In the genomic region with DNA sequence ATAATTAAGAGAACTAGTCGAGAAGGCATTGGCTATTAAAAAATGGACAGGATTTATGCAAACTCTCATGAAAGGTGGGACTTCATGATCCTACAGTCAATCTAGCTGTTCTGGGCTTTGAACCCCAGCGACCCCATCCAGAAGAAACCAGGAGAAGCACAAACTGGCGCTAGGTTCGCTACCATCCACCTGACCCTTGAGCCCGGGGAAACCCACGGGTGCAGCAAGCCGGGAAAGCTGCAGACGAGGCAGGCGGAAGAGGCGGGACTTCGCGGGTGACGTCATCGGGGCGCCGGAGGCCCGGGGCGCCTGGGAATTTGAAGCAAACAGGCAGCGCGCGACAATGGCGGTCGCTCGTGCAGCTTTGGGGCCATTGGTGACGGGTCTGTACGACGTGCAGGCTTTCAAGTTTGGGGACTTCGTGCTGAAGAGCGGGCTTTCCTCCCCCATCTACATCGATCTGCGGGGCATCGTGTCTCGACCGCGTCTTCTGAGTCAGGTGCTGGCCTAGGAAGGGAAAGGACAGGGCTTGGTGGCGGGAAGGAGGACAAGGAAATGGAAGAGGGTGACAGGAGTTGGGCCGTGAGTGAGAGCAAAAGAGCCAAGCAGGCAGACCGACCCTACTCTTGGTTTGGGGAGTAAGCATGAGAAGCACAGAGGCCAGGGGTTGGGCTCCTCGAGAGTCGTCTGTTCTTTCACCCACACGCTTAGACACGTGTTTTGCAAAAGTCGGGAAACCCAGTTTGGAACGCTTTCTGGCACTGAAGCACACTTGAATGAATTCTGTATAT, we compare ENCODE assay signal across 1 cellular context.
A peak's percentile ranks its signal among the peaks of the same experiment; 100 is the strongest.
TF ChIP-seq lines count a peak whose summit lies in the region.

A gene (plus strand): TSS at position 324 of the 791 bp plus-strand sequence. CDS start 20 bp downstream, at position 344.

TF ChIP-seq in HepG2, 621 proteins besides CTCF, POLR2A, EP300 and RAD21 (continued from another document and continues in another):
- TF ChIP-seq TAF15 (IDR thresholded peaks at IDR 0.05; ENCODE audit: low read depth, low read length, poor library complexity, severe bottlenecking) = no peak
- TF ChIP-seq ZNF615 (CRISPR knock-in tag; IDR thresholded peaks at IDR 0.05; ENCODE audit: borderline replicate concordance) = 0 out of 2 replicates have a peak, but pooled peaks have one; percentile 38
- peak; percentile 62 for TF ChIP-seq SRSF1 (optimal IDR thresholded peaks at IDR 0.05; ENCODE audit: low read depth, low read length)
- TF ChIP-seq, protein P1, sequence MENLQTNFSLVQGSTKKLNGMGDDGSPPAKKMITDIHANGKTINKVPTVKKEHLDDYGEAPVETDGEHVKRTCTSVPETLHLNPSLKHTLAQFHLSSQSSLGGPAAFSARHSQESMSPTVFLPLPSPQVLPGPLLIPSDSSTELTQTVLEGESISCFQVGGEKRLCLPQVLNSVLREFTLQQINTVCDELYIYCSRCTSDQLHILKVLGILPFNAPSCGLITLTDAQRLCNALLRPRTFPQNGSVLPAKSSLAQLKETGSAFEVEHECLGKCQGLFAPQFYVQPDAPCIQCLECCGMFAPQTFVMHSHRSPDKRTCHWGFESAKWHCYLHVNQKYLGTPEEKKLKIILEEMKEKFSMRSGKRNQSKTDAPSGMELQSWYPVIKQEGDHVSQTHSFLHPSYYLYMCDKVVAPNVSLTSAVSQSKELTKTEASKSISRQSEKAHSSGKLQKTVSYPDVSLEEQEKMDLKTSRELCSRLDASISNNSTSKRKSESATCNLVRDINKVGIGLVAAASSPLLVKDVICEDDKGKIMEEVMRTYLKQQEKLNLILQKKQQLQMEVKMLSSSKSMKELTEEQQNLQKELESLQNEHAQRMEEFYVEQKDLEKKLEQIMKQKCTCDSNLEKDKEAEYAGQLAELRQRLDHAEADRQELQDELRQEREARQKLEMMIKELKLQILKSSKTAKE (CRISPR knock-in tag; IDR thresholded peaks at IDR 0.05; ENCODE audit: borderline replicate concordance) = peak; percentile 57; the same call in 1 of the 2 replicates
- TF ChIP-seq ZNF7 (CRISPR knock-in tag; IDR thresholded peaks at IDR 0.05) = no peak
- no peak for TF ChIP-seq PRPF4 (IDR thresholded peaks at IDR 0.05; ENCODE audit: low read depth, low read length, poor library complexity, severe bottlenecking)
- no peak for TF ChIP-seq MLLT10 (CRISPR knock-in tag; IDR thresholded peaks at IDR 0.05)
- 0 out of 2 replicates have a peak, but pooled peaks have one; percentile 54 for TF ChIP-seq RXRB (CRISPR knock-in tag; IDR thresholded peaks at IDR 0.05; ENCODE audit: borderline replicate concordance)
- no peak for TF ChIP-seq DNMT3B (CRISPR knock-in tag; conservative IDR thresholded peaks at IDR 0.05)
- TF ChIP-seq, protein P2, sequence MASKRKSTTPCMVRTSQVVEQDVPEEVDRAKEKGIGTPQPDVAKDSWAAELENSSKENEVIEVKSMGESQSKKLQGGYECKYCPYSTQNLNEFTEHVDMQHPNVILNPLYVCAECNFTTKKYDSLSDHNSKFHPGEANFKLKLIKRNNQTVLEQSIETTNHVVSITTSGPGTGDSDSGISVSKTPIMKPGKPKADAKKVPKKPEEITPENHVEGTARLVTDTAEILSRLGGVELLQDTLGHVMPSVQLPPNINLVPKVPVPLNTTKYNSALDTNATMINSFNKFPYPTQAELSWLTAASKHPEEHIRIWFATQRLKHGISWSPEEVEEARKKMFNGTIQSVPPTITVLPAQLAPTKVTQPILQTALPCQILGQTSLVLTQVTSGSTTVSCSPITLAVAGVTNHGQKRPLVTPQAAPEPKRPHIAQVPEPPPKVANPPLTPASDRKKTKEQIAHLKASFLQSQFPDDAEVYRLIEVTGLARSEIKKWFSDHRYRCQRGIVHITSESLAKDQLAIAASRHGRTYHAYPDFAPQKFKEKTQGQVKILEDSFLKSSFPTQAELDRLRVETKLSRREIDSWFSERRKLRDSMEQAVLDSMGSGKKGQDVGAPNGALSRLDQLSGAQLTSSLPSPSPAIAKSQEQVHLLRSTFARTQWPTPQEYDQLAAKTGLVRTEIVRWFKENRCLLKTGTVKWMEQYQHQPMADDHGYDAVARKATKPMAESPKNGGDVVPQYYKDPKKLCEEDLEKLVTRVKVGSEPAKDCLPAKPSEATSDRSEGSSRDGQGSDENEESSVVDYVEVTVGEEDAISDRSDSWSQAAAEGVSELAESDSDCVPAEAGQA (IDR thresholded peaks at IDR 0.05; ENCODE audit: low read depth) = peak; percentile 91
- TF ChIP-seq, protein P2 (CRISPR knock-in tag; IDR thresholded peaks at IDR 0.05; ENCODE audit: borderline replicate concordance) = no peak
- peak; percentile 94 for TF ChIP-seq HNF4G (IDR thresholded peaks at IDR 0.05; ENCODE audit: borderline replicate concordance, low read depth, low read length)
- peak; percentile 90 for TF ChIP-seq HNF4G (CRISPR knock-in tag; IDR thresholded peaks at IDR 0.05; ENCODE audit: borderline replicate concordance, low read depth)
- TF ChIP-seq, protein P3, sequence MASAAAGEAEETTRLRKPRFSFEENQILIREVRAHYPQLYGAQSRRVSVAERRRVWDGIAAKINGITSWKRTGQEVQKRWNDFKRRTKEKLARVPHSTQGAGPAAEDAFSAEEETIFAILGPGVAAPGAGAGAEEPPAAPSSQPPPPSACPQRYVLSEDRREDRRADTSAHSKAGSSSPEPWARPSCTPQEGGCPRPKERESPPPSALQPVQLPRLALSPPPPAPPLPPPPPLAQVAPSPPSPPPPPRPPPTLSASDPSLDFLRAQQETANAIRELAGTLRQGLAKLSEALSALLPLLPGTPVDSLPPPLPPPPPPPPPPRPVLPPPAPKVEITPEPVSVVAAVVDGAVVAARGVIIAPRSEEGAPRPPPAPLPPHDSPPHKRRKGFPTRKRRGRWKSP (CRISPR knock-in tag; IDR thresholded peaks at IDR 0.05) = peak; percentile 65
- TF ChIP-seq SRSF4 (IDR thresholded peaks at IDR 0.05; ENCODE audit: low read depth, low read length, poor library complexity, severe bottlenecking) = no peak
- TF ChIP-seq ZMYM2 (CRISPR knock-in tag; IDR thresholded peaks at IDR 0.05) = no peak
- TF ChIP-seq ZSCAN9 (CRISPR knock-in tag; IDR thresholded peaks at IDR 0.05; ENCODE audit: borderline replicate concordance) = peak; percentile 77; the same call in 1 of the 2 replicates
- TF ChIP-seq TCF7 (IDR thresholded peaks at IDR 0.05; ENCODE audit: low read depth) = no peak
- TF ChIP-seq SALL2 (CRISPR knock-in tag; IDR thresholded peaks at IDR 0.05) = no peak
- TF ChIP-seq PPARG (CRISPR knock-in tag; conservative IDR thresholded peaks at IDR 0.05) = peak; percentile 7; the same call in 1 of the 2 replicates
- TF ChIP-seq, protein P4, sequence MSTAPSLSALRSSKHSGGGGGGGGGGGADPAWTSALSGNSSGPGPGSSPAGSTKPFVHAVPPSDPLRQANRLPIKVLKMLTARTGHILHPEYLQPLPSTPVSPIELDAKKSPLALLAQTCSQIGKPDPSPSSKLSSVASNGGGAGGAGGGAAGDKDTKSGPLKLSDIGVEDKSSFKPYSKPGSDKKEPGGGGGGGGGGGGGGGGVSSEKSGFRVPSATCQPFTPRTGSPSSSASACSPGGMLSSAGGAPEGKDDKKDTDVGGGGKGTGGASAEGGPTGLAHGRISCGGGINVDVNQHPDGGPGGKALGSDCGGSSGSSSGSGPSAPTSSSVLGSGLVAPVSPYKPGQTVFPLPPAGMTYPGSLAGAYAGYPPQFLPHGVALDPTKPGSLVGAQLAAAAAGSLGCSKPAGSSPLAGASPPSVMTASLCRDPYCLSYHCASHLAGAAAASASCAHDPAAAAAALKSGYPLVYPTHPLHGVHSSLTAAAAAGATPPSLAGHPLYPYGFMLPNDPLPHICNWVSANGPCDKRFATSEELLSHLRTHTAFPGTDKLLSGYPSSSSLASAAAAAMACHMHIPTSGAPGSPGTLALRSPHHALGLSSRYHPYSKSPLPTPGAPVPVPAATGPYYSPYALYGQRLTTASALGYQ (CRISPR knock-in tag; IDR thresholded peaks at IDR 0.05) = no peak
- TF ChIP-seq ZNF124 (CRISPR knock-in tag; IDR thresholded peaks at IDR 0.05) = peak; percentile 62; the same call in 1 of the 2 replicates
- TF ChIP-seq CC2D1A (CRISPR knock-in tag; IDR thresholded peaks at IDR 0.05) = no peak
- no peak for TF ChIP-seq EEA1 (CRISPR knock-in tag; IDR thresholded peaks at IDR 0.05; ENCODE audit: borderline replicate concordance)
- no peak for TF ChIP-seq ZKSCAN1 (IDR thresholded peaks at IDR 0.05; ENCODE audit: low read length)
- TF ChIP-seq, protein P5, sequence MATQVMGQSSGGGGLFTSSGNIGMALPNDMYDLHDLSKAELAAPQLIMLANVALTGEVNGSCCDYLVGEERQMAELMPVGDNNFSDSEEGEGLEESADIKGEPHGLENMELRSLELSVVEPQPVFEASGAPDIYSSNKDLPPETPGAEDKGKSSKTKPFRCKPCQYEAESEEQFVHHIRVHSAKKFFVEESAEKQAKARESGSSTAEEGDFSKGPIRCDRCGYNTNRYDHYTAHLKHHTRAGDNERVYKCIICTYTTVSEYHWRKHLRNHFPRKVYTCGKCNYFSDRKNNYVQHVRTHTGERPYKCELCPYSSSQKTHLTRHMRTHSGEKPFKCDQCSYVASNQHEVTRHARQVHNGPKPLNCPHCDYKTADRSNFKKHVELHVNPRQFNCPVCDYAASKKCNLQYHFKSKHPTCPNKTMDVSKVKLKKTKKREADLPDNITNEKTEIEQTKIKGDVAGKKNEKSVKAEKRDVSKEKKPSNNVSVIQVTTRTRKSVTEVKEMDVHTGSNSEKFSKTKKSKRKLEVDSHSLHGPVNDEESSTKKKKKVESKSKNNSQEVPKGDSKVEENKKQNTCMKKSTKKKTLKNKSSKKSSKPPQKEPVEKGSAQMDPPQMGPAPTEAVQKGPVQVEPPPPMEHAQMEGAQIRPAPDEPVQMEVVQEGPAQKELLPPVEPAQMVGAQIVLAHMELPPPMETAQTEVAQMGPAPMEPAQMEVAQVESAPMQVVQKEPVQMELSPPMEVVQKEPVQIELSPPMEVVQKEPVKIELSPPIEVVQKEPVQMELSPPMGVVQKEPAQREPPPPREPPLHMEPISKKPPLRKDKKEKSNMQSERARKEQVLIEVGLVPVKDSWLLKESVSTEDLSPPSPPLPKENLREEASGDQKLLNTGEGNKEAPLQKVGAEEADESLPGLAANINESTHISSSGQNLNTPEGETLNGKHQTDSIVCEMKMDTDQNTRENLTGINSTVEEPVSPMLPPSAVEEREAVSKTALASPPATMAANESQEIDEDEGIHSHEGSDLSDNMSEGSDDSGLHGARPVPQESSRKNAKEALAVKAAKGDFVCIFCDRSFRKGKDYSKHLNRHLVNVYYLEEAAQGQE (IDR thresholded peaks at IDR 0.05; ENCODE audit: borderline replicate concordance in 1 of 2, low read depth in 1 of 2, low read length in 2 of 2) = no peak
- TF ChIP-seq CBX1 (IDR thresholded peaks at IDR 0.05; ENCODE audit: low read depth) = no peak
- TF ChIP-seq, protein P6, sequence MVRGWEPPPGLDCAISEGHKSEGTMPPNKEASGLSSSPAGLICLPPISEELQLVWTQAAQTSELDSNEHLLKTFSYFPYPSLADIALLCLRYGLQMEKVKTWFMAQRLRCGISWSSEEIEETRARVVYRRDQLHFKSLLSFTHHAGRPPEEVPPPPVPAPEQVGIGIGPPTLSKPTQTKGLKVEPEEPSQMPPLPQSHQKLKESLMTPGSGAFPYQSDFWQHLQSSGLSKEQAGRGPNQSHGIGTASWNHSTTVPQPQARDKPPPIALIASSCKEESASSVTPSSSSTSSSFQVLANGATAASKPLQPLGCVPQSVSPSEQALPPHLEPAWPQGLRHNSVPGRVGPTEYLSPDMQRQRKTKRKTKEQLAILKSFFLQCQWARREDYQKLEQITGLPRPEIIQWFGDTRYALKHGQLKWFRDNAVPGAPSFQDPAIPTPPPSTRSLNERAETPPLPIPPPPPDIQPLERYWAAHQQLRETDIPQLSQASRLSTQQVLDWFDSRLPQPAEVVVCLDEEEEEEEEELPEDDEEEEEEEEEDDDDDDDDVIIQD (CRISPR knock-in tag; IDR thresholded peaks at IDR 0.05; ENCODE audit: low read depth) = peak; percentile 47; the same call in 1 of the 2 replicates
- TF ChIP-seq ZNF30 (CRISPR knock-in tag; IDR thresholded peaks at IDR 0.05) = no peak
- TF ChIP-seq, protein P7, sequence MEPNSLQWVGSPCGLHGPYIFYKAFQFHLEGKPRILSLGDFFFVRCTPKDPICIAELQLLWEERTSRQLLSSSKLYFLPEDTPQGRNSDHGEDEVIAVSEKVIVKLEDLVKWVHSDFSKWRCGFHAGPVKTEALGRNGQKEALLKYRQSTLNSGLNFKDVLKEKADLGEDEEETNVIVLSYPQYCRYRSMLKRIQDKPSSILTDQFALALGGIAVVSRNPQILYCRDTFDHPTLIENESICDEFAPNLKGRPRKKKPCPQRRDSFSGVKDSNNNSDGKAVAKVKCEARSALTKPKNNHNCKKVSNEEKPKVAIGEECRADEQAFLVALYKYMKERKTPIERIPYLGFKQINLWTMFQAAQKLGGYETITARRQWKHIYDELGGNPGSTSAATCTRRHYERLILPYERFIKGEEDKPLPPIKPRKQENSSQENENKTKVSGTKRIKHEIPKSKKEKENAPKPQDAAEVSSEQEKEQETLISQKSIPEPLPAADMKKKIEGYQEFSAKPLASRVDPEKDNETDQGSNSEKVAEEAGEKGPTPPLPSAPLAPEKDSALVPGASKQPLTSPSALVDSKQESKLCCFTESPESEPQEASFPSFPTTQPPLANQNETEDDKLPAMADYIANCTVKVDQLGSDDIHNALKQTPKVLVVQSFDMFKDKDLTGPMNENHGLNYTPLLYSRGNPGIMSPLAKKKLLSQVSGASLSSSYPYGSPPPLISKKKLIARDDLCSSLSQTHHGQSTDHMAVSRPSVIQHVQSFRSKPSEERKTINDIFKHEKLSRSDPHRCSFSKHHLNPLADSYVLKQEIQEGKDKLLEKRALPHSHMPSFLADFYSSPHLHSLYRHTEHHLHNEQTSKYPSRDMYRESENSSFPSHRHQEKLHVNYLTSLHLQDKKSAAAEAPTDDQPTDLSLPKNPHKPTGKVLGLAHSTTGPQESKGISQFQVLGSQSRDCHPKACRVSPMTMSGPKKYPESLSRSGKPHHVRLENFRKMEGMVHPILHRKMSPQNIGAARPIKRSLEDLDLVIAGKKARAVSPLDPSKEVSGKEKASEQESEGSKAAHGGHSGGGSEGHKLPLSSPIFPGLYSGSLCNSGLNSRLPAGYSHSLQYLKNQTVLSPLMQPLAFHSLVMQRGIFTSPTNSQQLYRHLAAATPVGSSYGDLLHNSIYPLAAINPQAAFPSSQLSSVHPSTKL (CRISPR knock-in tag; IDR thresholded peaks at IDR 0.05) = peak; percentile 76; the same call in 1 of the 2 replicates
- no peak for TF ChIP-seq ZNF33B (CRISPR knock-in tag; IDR thresholded peaks at IDR 0.05)
- TF ChIP-seq SUZ12 (IDR thresholded peaks at IDR 0.05; ENCODE audit: low read depth, low read length) = no peak
- no peak for TF ChIP-seq TEAD2 (CRISPR knock-in tag; IDR thresholded peaks at IDR 0.05)
- peak; percentile 44 for TF ChIP-seq XRCC5 (optimal IDR thresholded peaks at IDR 0.05; ENCODE audit: low read length)
- no peak for TF ChIP-seq ARNT (IDR thresholded peaks at IDR 0.05)
